ENCODE assay signal across 8 cellular contexts in the genomic region with DNA sequence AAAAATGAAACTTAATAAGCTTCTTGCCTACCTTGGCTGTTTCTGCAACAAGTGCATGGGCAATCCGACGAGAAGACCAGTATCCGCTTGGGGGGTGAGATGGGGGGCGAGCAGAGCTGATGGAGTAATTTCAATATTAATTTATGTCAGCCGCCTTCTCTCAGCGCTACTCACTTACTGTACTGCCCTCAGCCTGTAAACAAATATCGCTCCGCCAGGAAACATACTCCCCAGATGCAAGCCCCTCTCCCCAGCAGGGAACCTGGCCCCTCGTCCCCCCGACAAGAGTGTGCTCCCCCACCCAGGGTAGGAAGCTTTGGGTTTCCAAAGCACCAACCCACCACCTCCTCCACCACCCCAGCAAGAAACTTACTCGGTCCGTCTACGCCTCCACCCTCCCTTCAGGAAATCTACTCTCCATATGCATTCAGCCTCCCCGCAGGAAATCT. TPM values are rescaled to one million over a fixed set of nuclear protein-coding genes. Genes with fewer than 3 reads are reported as not detected.
A peak's percentile ranks its signal among the peaks of the same experiment; 100 is the strongest.
DNase-seq lines count a peak whose midpoint lies in the region; ATAC-seq and TF ChIP-seq lines count a peak whose summit lies in the region.

No MANE protein-coding gene starts in this region.

- TF ChIP-seq EP300 in sigmoid colon (IDR thresholded peaks at IDR 0.05), result no peak

- no peaks in the 10 kb centered on the region for H4K20me1 ChIP-seq in fibroblast of lung (ENCODE audit: control insufficient read depth, extremely low read depth, insufficient read depth, low read length)

- peak overlapping the region; percentile 49 for H3K9ac ChIP-seq in fibroblast of lung (ENCODE audit: insufficient read depth, low read length)

- H3K4me1 ChIP-seq in A673 (ENCODE audit: insufficient read depth, low read length, poor library complexity, severe bottlenecking) (peaks cover 12% of the 10 kb centered on the region), fibroblast of lung (ENCODE audit: control insufficient read depth, extremely low read depth, insufficient read depth, low read length) (peaks cover 12% of the 10 kb centered on the region), sigmoid colon (peaks cover 0 to 43% (median 22%) of the 10 kb centered on the region in 4 donors)

- H3K36me3 ChIP-seq in A673 (ENCODE audit: insufficient read depth, low read length, poor library complexity, severe bottlenecking), result no peaks in the 10 kb centered on the region
- no peaks in the 10 kb centered on the region for H3K36me3 ChIP-seq in H7 (replicated peaks; ENCODE audit: control insufficient read depth, insufficient read depth, low read length)
- no peaks in the 10 kb centered on the region for H3K36me3 ChIP-seq in fibroblast of lung (ENCODE audit: control insufficient read depth, insufficient read depth, low read length)
- H3K36me3 ChIP-seq in sigmoid colon, result no peaks in the 10 kb centered on the region

- H3K4me2 ChIP-seq in fibroblast of lung (ENCODE audit: extremely low read depth, insufficient read depth, low read length), result peak overlapping the region; percentile 84

- intact Hi-C loops in A673 (cut with micrococcal nuclease; ENCODE audit: unreplicated experiment), result loop anchor here (2.0 kb wide), 1 partner anchor 190 kb away; no protein-coding TSS in a partner anchor
- intact Hi-C loops in sigmoid colon (cut with DNase I), result loop anchor here (1.0 to 5.0 kb wide), 5 partner anchors 8 to 234 kb away; partner anchors contain the start of gene MRPS10

- 0 to 1% methylated on average over 14 of the region's 14 CpGs for WGBS in sigmoid colon, 2 donors

- no peak for TF ChIP-seq POLR2A in sigmoid colon (IDR thresholded peaks at IDR 0.05)

- no peaks in the 10 kb centered on the region for H3K27me3 ChIP-seq in A673 (replicated peaks; ENCODE audit: insufficient read depth, low read depth, low read length, poor library complexity)
- H3K27me3 ChIP-seq in H7 (ENCODE audit: control insufficient read depth, insufficient read depth, low read length), result no peaks in the 10 kb centered on the region
- H3K27me3 ChIP-seq in fibroblast of lung (ENCODE audit: control insufficient read depth, insufficient read depth, low read length), result no peaks in the 10 kb centered on the region
- H3K27me3 ChIP-seq in sigmoid colon, result no peaks in the 10 kb centered on the region

- peak overlapping the region; percentile 78 for H2AFZ ChIP-seq in fibroblast of lung (ENCODE audit: low read length)

- CTCF ChIA-PET in A673 (lab: Charles Lee), result no interaction called here

- POLR2A ChIA-PET in A673 (lab: Charles Lee; ENCODE audit: low non-redundant PET), result interaction anchor here (0.7 kb wide), 1 partner anchor 335 kb away, joined by 13 read pairs; no protein-coding TSS in a partner anchor

- TF ChIP-seq CTCF in A673 (conservative IDR thresholded peaks at IDR 0.05; ENCODE audit: low read depth, low read length) (no peak), VCaP (conservative IDR thresholded peaks at IDR 0.05) (no peak), fibroblast of lung (conservative IDR thresholded peaks at IDR 0.05 in 1 of 2, IDR thresholded peaks at IDR 0.05 in 1 of 2; ENCODE audit: low read depth in 1 of 2, low read length in 2 of 2) (no peak), sigmoid colon (IDR thresholded peaks at IDR 0.05) (no peak)

- peak overlapping the region; percentile 72 for H3K27ac ChIP-seq in A673 (ENCODE audit: low read depth, low read length, poor library complexity, severe bottlenecking)
- H3K27ac ChIP-seq in VCaP, result peak overlapping the region; percentile 93
- peak overlapping the region; percentile 46 for H3K27ac ChIP-seq in fibroblast of lung (ENCODE audit: insufficient read depth, low read length)
- H3K27ac ChIP-seq in sigmoid colon, result peak overlapping the region; percentile 93 to 97 (median 95)

- H3K4me3 ChIP-seq in A673 (ENCODE audit: low read depth, low read length, poor library complexity, severe bottlenecking) (peak overlapping the region; percentile 65), H7 (ENCODE audit: insufficient read depth, low read depth, low read length) (peak overlapping the region; percentile 96), fibroblast of lung (replicated peaks in 1 of 4; ENCODE audit: control extremely low read depth in 1 of 4, insufficient read depth in 1 of 4, low read depth in 3 of 4, low read length in 4 of 4) (peak overlapping the region; percentile 75 to 92 (median 88)), sigmoid colon (peak overlapping the region; percentile 66 to 93 (median 80))

- no TSS peak for BruUV-seq in A673 (replicated peaks; lab: Mats Ljungman, UMichigan)

- peaks cover 52% of the 10 kb centered on the region for H3K79me2 ChIP-seq in fibroblast of lung (ENCODE audit: control insufficient read depth, insufficient read depth, low read length)

- no peak for DNase-seq in A673 (ENCODE audit: low spot score)
- no peak for DNase-seq in H7
- DNase-seq in fibroblast of lung (ENCODE audit: low read depth in 2 of 2), result peak in 1 of 2 donors; percentile 72
- no peak for DNase-seq in sigmoid colon
- no peak for DNase-seq in superior temporal gyrus (ENCODE audit: extremely low spot score)

- ATAC-seq in HG02623 (IDR thresholded peaks at IDR 0.05; ENCODE audit: unreplicated experiment) (no peak), GM18520 (IDR thresholded peaks at IDR 0.05; ENCODE audit: unreplicated experiment) (no peak)

- H3K9me3 ChIP-seq in A673 (ENCODE audit: low read depth, low read length, poor library complexity, severe bottlenecking) (no peaks in the 10 kb centered on the region), fibroblast of lung (ENCODE audit: control insufficient read depth, insufficient read depth, low read depth, low read length) (no peaks in the 10 kb centered on the region), sigmoid colon (no peaks in the 10 kb centered on the region)

RNA-seq across cellular contexts. Expression of gene TRERF1, which starts 0.6 kb away (rescaled TPM):
- total RNA-seq in A673 (2021) (9.5 and 10.8 TPM in 2 replicates), fibroblast of lung (4.1 and 8.3 TPM in 2 replicates), sigmoid colon (10 to 100 TPM in 1 of 4 donors, 1 to 10 TPM in 3; 4.6 to 10.5 (median 5.9) TPM)
- 9.7 and 13.8 TPM in 2 replicates for total RNA-seq in H7 (2014; rRNA removed; shearing (Covaris generic))
- polyA plus RNA-seq in fibroblast of lung (6.3 and 8.1 TPM in 2 replicates), sigmoid colon (1 to 10 TPM in 2 of 3 donors, under 1 TPM in 1; 0.46 to 4.0 (median 1.2) TPM)
- 9.2 and 9.6 TPM in 2 replicates for polyA plus RNA-seq in fibroblast of lung (2012)
- polyA minus RNA-seq in fibroblast of lung (ENCODE audit: low replicate concordance), result 19.2 and 33.8 TPM in 2 replicates
